18 cellular contexts compared by ENCODE assay signal in genomic region chr20:13349240-13349604, GRCh38.
"Had no signal": no experiment of that assay in that cellular context is flagged by ENCODE, and none has a peak within 500 bp of the region (broad histone marks: within the 10 kb centered on the region; RNA-seq: fewer than 3 reads in every experiment).

No MANE protein-coding gene starts in this region.

- DNase-seq: activated CD4-positive, alpha-beta T cell treated with anti-CD3 and anti-CD28 coated beads, Interleukin-2, amount 50 U/mL, for 1 hour; activated naive CD4-positive, alpha-beta T cell treated with anti-CD3 and anti-CD28 coated beads, Interleukin-2, amount 10 ng/mL, durations not matched to agents 7 days and 5 days; activated T-cell treated with anti-CD3 and anti-CD28 coated beads for 4 hours; adrenal gland; central memory CD4-positive, alpha-beta T cell; effector memory CD8-positive, alpha-beta T cell; head of caudate nucleus; islet precursor cell; left lung; mesendoderm; retina; upper lobe of left lung had no signal

- H3K79me2 ChIP-seq: parathyroid adenoma had no signal

- H3K9ac ChIP-seq: neural progenitor cell, parathyroid adenoma had no signal

- H3K36me3 ChIP-seq: adrenal gland, left lung, neural progenitor cell, upper lobe of left lung had no signal

- H3K4me3 ChIP-seq: adrenal gland, left lung, neural progenitor cell, skin epidermis, upper lobe of left lung had no signal

- H3K9me3 ChIP-seq: adrenal gland, left lung, upper lobe of left lung had no signal

- H2AFZ ChIP-seq: neural progenitor cell, parathyroid adenoma had no signal

- ATAC-seq: activated T-helper 17 cell treated with anti-CD3 and anti-CD28 coated beads, Interleukin-2, amount 50 U/mL, for 72 hours; effector memory CD8-positive, alpha-beta T cell; left lung; stimulated activated effector memory CD8-positive, alpha-beta T cell treated with anti-CD3 and anti-CD28 coated beads, Interleukin-12 subunit alpha, Interleukin-12 subunit beta, amount 100 ng/mL, for 72 hours had no signal

- H3K4me2 ChIP-seq: neural progenitor cell had no signal

- H3K27ac ChIP-seq: adrenal gland, epithelial cell of prostate, neural progenitor cell, parathyroid adenoma, upper lobe of left lung had no signal

- H3K4me1 ChIP-seq: adrenal gland, left lung, neural progenitor cell, parathyroid adenoma, upper lobe of left lung had no signal

- H3K27me3 ChIP-seq: adrenal gland, left lung, neural progenitor cell, upper lobe of left lung had no signal
